Comparison of ENCODE assay signal across 12 cellular contexts in genomic region chr2:241295326-241296095, GRCh38.
"Had no signal": no experiment of that assay in that cellular context is flagged by ENCODE, and none has a peak within 500 bp of the region (broad histone marks: within the 10 kb centered on the region; RNA-seq: fewer than 3 reads in every experiment).

No MANE protein-coding gene starts in this region.

- H3K27ac ChIP-seq: brain microvascular endothelial cell, esophagus muscularis mucosa, gastrocnemius medialis, skin epidermis, thyroid gland, vagina had no signal

- H3K9me3 ChIP-seq: esophagus muscularis mucosa, gastrocnemius medialis, thyroid gland, vagina had no signal

- H3K4me3 ChIP-seq: esophagus muscularis mucosa, gastrocnemius medialis, skin epidermis, thyroid gland, vagina had no signal

- H3K27me3 ChIP-seq: brain microvascular endothelial cell, esophagus muscularis mucosa, gastrocnemius medialis, thyroid gland, vagina had no signal

- H3K4me1 ChIP-seq: thyroid gland had no signal

- ATAC-seq: gastrocnemius medialis; stimulated activated naive CD8-positive, alpha-beta T cell treated with anti-CD3 and anti-CD28 coated beads, Interleukin-15, amount 100 ng/mL, for 72 hours had no signal

- H3K36me3 ChIP-seq: gastrocnemius medialis, thyroid gland, vagina had no signal

- DNase-seq: activated CD4-positive, alpha-beta T cell treated with anti-CD3 and anti-CD28 coated beads, Interleukin-2, amount 10 ng/mL, durations not matched to agents 7 days and 5 days; activated naive CD4-positive, alpha-beta T cell treated with anti-CD3 and anti-CD28 coated beads, Interleukin-2, amount 50 U/mL, for 16 hours; amniotic stem cell; brain microvascular endothelial cell; gastrocnemius medialis; kidney; stimulated activated CD4-positive, alpha-beta T cell treated with anti-CD3 and anti-CD28 coated beads, Interleukin-4, amount 100 ng/mL, for 4 hours; stimulated activated naive CD8-positive, alpha-beta T cell treated with anti-CD3 and anti-CD28 coated beads, Interleukin-15, amount 100 ng/mL, for 72 hours; thyroid gland had no signal
